Comparison of ENCODE assay signal across 6 cellular contexts in the genomic region with DNA sequence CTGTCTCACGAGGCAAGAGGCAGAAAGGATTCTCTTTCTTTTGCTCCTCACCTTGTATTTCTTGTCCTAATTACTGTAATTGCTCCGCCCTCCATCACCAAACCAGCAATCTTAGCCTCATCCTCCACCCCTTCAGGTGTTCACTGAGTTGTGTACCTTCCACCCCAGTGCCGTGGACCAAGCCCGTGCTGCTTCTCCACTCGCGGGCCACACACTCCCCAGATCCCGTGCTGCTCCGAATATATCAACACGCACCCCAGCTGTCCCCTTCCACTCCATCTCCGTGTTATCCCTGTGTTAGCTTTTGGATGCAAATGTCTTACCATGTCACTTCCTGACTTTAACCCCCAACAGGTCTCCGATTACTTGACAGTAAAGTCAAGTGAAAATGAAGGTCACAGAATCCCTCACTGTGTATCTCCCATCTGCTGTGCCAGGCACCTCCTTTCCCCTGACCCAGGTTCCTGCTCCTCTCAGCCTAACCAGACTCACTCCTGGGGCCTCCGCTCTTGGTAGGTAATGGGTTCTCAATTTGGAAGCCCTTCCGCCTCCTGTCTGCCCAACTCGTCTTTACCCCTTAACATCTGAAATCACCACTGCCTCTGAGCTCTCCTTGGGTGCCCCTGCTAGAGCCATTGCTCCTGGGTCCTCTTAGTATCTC.
"Had no signal": no experiment of that assay in that cellular context is flagged by ENCODE, and none has a peak within 500 bp of the region (broad histone marks: within the 10 kb centered on the region; RNA-seq: fewer than 3 reads in every experiment).

No MANE protein-coding gene starts in this region.

- DNase-seq: GM23248, H9, HCEC 1CT had no signal

- H2AFZ ChIP-seq: GM23248 had no signal

- H3K9me3 Mint-ChIP-seq: IgD-negative memory B cell had no signal

- H3K27ac Mint-ChIP-seq: H9, IgD-negative memory B cell had no signal

- ATAC-seq: HepG2 had no signal

- H3K4me3 Mint-ChIP-seq: H9, IgD-negative memory B cell had no signal

- H3K9ac ChIP-seq: GM23248 had no signal

- H3K4me3 ChIP-seq: GM23248 had no signal

- H3K27ac ChIP-seq: GM23248, HL-60 had no signal

- H3K36me3 Mint-ChIP-seq: IgD-negative memory B cell had no signal

- H3K4me1 Mint-ChIP-seq: H9, IgD-negative memory B cell had no signal
